In genomic region chr1:23743287-23744052, GRCh38 we compare ENCODE assay signal across 8 cellular contexts. TPM values are rescaled to one million over a fixed set of nuclear protein-coding genes. Genes with fewer than 3 reads are reported as not detected.
DNase-seq lines count a peak whose midpoint lies in the region; ATAC-seq and TF ChIP-seq lines count a peak whose summit lies in the region.

Gene ELOA, plus strand, starts transcription at chr1:23743471. Its CDS starts 33 bp downstream, at chr1:23743504.

- peaks cover 42% of the 10 kb centered on the region for H3K4me1 ChIP-seq in Karpas-422 (ENCODE audit: low read length)
- H3K4me1 ChIP-seq in heart left ventricle, result peaks cover 4 to 45% (median 25%) of the 10 kb centered on the region in 12 donors
- H3K4me1 ChIP-seq in upper lobe of left lung, result peaks cover 26 to 49% (median 32%) of the 10 kb centered on the region in 4 donors

- H3K36me3 Mint-ChIP-seq in T-cell, result peaks cover 7% of the 10 kb centered on the region
- peaks cover 26% of the 10 kb centered on the region for H3K36me3 Mint-ChIP-seq in activated naive CD8-positive, alpha-beta T cell treated with anti-CD3 and anti-CD28 coated beads, Interleukin-2, amount 50 U/mL, for 24 hours (ENCODE audit: low read depth)

- CTCF ChIA-PET in T-cell (lab: Charles Lee), result interaction anchor here (0.6 to 2.1 kb wide), 4 partner anchors 29 to 297 kb away, joined by 3 to 6 read pairs (median 4); partner anchors contain the start of gene RPL11 (in 1 of the 2)

- H3K27ac ChIP-seq in Karpas-422 (ENCODE audit: low read length) (peak within 1 kb of the TSS; percentile 36; the same call in 1 of the 2 replicates), heart left ventricle (peak within 1 kb of the TSS; percentile 88 to 97 (median 94)), upper lobe of left lung (peak within 1 kb of the TSS; percentile 92 to 94 (median 93))

- no peaks in the 10 kb centered on the region for H3K27me3 ChIP-seq in Karpas-422 (ENCODE audit: low read length)
- H3K27me3 ChIP-seq in heart left ventricle, result no peaks in the 10 kb centered on the region
- no peaks in the 10 kb centered on the region for H3K27me3 ChIP-seq in upper lobe of left lung

- H3K9me3 ChIP-seq in Karpas-422 (ENCODE audit: low read length) (no peaks in the 10 kb centered on the region), heart left ventricle (no peaks in the 10 kb centered on the region), upper lobe of left lung (no peaks in the 10 kb centered on the region)

- peaks cover 47 to 50% (median 49%) of the 10 kb centered on the region in 3 donors for H3K4me1 Mint-ChIP-seq in T-cell
- peaks cover 47% of the 10 kb centered on the region for H3K4me1 Mint-ChIP-seq in activated naive CD8-positive, alpha-beta T cell treated with anti-CD3 and anti-CD28 coated beads, Interleukin-2, amount 50 U/mL, for 24 hours

- peak within 1 kb of the TSS; percentile 91 to 93 for H3K27ac Mint-ChIP-seq in T-cell
- peak within 1 kb of the TSS; percentile 83 for H3K27ac Mint-ChIP-seq in activated naive CD8-positive, alpha-beta T cell treated with anti-CD3 and anti-CD28 coated beads, Interleukin-2, amount 50 U/mL, for 24 hours

- H3K36me3 ChIP-seq in Karpas-422 (ENCODE audit: insufficient read depth, low read length), result no peaks in the 10 kb centered on the region; the same call in 1 of the 2 replicates
- peaks cover 0 to 18% (median 6%) of the 10 kb centered on the region in 9 donors for H3K36me3 ChIP-seq in heart left ventricle
- H3K36me3 ChIP-seq in upper lobe of left lung, result peaks cover 0 to 15% (median 1%) of the 10 kb centered on the region in 4 donors

- TF ChIP-seq EP300 in upper lobe of left lung (IDR thresholded peaks at IDR 0.05), result no peak

- TF ChIP-seq POLR2A in heart left ventricle (IDR thresholded peaks at IDR 0.05) (peak in 1 of 2 donors; percentile 73), upper lobe of left lung (IDR thresholded peaks at IDR 0.05) (peak in 3 of 4 donors; percentile 64 to 94 (median 81))

- no peaks in the 10 kb centered on the region for H3K9me2 ChIP-seq in Karpas-422 (replicated peaks; ENCODE audit: insufficient read depth, low read length)

- peaks cover 27% of the 10 kb centered on the region; the same call in 1 of the 2 replicates for H4K20me1 ChIP-seq in Karpas-422 (ENCODE audit: insufficient read depth, low read depth, low read length)

- H3K79me2 ChIP-seq in Karpas-422 (ENCODE audit: low read length), result peaks cover 52% of the 10 kb centered on the region

- no peak for TF ChIP-seq CTCF in heart left ventricle (IDR thresholded peaks at IDR 0.05)
- peak in 2 of 6 experiments; percentile 4 to 6 for TF ChIP-seq CTCF in upper lobe of left lung (IDR thresholded peaks at IDR 0.05)

- H3K4me2 ChIP-seq in Karpas-422 (ENCODE audit: low read depth, low read length, poor library complexity, severe bottlenecking), result peak within 1 kb of the TSS; percentile 97

- WGBS in heart left ventricle, 4 donors, result 0% methylated on average over 25 to 109 of the region's 109 CpGs
- 0 to 2% methylated on average over 8 to 35 of the region's 109 CpGs for WGBS in upper lobe of left lung, 2 donors

- H3K9ac ChIP-seq in Karpas-422 (ENCODE audit: low read length), result peak within 1 kb of the TSS; percentile 96

- H3K4me3 ChIP-seq in Karpas-422 (ENCODE audit: low read length), result peak within 1 kb of the TSS; percentile 90
- H3K4me3 ChIP-seq in heart left ventricle, result peak within 1 kb of the TSS; percentile 84 to 100 (median 96)
- H3K4me3 ChIP-seq in upper lobe of left lung, result peak within 1 kb of the TSS; percentile 81 to 95 (median 90)

- peak within 1 kb of the TSS; percentile 92 for H2AFZ ChIP-seq in Karpas-422 (ENCODE audit: low read length)

- intact Hi-C loops in heart left ventricle (cut with DNase I), result loop anchor here in 1 of 10 donors (5.0 kb wide), 1 partner anchor 51 kb away; the partner anchor contains the start of gene RPL11
- intact Hi-C loops in posterior vena cava (cut with DNase I), result no loop called here

- peak; percentile 74 for DNase-seq in ELR (ENCODE audit: low read depth)
- DNase-seq in Karpas-422, result peak; percentile 93
- DNase-seq in T-cell, result peak; percentile 55 to 83 (median 71)
- DNase-seq in activated naive CD8-positive, alpha-beta T cell treated with anti-CD3 and anti-CD28 coated beads, Interleukin-2, amount 50 U/mL, for 24 hours, result peak; percentile 82
- DNase-seq in heart left ventricle, result peak; percentile 77 to 90 (median 84)
- DNase-seq in posterior vena cava (ENCODE audit: low spot score), result peak; percentile 94
- peak; percentile 76 to 95 for DNase-seq in upper lobe of left lung

- ATAC-seq in GM21723 (IDR thresholded peaks at IDR 0.05; ENCODE audit: unreplicated experiment), result peak; percentile 79
- ATAC-seq in T-cell (replicated peaks in 1 of 4), result peak; percentile 96 to 98 (median 97)
- peak; percentile 95 for ATAC-seq in activated naive CD8-positive, alpha-beta T cell treated with anti-CD3 and anti-CD28 coated beads, Interleukin-2, amount 50 U/mL, for 24 hours
- ATAC-seq in heart left ventricle, result peak; percentile 66 to 97 (median 94)
- peak; percentile 90 to 97 for ATAC-seq in upper lobe of left lung (ENCODE audit: low FRiP score in 2 of 2)

- no peaks in the 10 kb centered on the region for H3K27me3 Mint-ChIP-seq in T-cell
- H3K27me3 Mint-ChIP-seq in activated naive CD8-positive, alpha-beta T cell treated with anti-CD3 and anti-CD28 coated beads, Interleukin-2, amount 50 U/mL, for 24 hours, result no peaks in the 10 kb centered on the region

- no peaks in the 10 kb centered on the region for H3K9me3 Mint-ChIP-seq in T-cell
- H3K9me3 Mint-ChIP-seq in activated naive CD8-positive, alpha-beta T cell treated with anti-CD3 and anti-CD28 coated beads, Interleukin-2, amount 50 U/mL, for 24 hours, result no peaks in the 10 kb centered on the region

- POLR2A ChIA-PET in T-cell (lab: Charles Lee), result interaction anchor here in 1 of 2 donors (1.4 kb wide), 1 partner anchor 52 kb away, joined by 3 read pairs; the partner anchor contains the start of gene RPL11

- H3K4me3 Mint-ChIP-seq in T-cell, result peak within 1 kb of the TSS; percentile 88 to 91 (median 90)
- H3K4me3 Mint-ChIP-seq in activated naive CD8-positive, alpha-beta T cell treated with anti-CD3 and anti-CD28 coated beads, Interleukin-2, amount 50 U/mL, for 24 hours, result peak within 1 kb of the TSS; percentile 90

RNA-seq across cellular contexts. Expression of gene ELOA, which starts in this region (rescaled TPM):
- total RNA-seq in Karpas-422 (2014; rRNA removed; shearing (Covaris generic); ENCODE audit: low replicate concordance), result 14.6 and 16.9 TPM in 2 replicates
- total RNA-seq in T-cell (10 to 100 TPM; 26.0 to 32.8 (median 27.6) TPM), heart left ventricle (10 to 100 TPM; 28.9 to 45.8 (median 34.3) TPM), posterior vena cava (10 to 100 TPM; 34.4 to 34.8 TPM), upper lobe of left lung (10 to 100 TPM; 43.2 to 71.2 (median 59.0) TPM)
- polyA plus RNA-seq in heart left ventricle, result 10 to 100 TPM; 11.3 to 30.0 TPM

Comparison
In these comparisons a context has a peak if more than half of its experiments do, and no peak if none do; other contexts are left out.
1. Peak in every context shown above with its lines: DNase-seq, ATAC-seq, H3K4me3 ChIP-seq and H3K27ac ChIP-seq.
2. H3K27ac ChIP-seq: peak in every context shown above with its lines; median percentile 94 in heart left ventricle; 93 in upper lobe of left lung; 36 in Karpas-422.